5 cellular contexts compared by ENCODE assay signal in the genomic region with DNA sequence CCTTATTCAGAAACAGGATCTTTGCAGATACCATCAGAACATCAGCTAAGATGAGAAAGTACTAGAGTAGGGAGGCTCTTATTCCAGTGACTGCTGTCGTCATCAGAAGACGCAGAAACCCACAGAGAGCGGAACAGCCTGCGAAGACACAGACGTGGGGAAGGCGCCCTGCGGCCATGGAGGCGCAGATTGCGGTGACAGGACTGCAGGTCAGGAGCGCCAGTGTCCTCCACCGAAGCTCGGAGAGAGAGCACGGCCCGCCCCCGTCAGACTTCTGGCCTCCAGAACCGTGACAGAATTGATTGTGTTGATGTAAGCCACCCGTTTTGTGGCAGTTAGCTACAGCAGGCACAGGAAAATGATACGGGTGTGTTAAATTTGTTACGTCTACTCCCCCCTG.
"Had no signal": no experiment of that assay in that cellular context is flagged by ENCODE, and none has a peak within 500 bp of the region (broad histone marks: within the 10 kb centered on the region; RNA-seq: fewer than 3 reads in every experiment).

No MANE protein-coding gene starts in this region.

- H3K27ac ChIP-seq: HL-60 had no signal

- H3K4me3 ChIP-seq: K562 had no signal

- DNase-seq: IMR-90, KBM-7, KG1 had no signal
